In genomic region chr14:30623412-30624131, GRCh38 we compare ENCODE assay signal across 10 cellular contexts. TPM values are rescaled to one million over a fixed set of nuclear protein-coding genes. Genes with fewer than 3 reads are reported as not detected.
DNase-seq lines count a peak whose midpoint lies in the region; ATAC-seq, FAIRE-seq and TF ChIP-seq lines count a peak whose summit lies in the region.
"Had no signal": no experiment of that assay in that cellular context is flagged by ENCODE, and none has a peak within 500 bp of the region (broad histone marks: within the 10 kb centered on the region; RNA-seq: fewer than 3 reads in every experiment).

No MANE protein-coding gene starts in this region.

- H3K27ac Mint-ChIP-seq in naive B cell, result peak overlapping the region in 4 of 6 donors; percentile 33 to 98 (median 98)

- H3K9me3 Mint-ChIP-seq in naive B cell, result no peaks in the 10 kb centered on the region

- DNase-seq in AG10803 (ENCODE audit: low read depth) (no peak), cardiac fibroblast (ENCODE audit: low read depth in 2 of 2) (no peak), naive B cell (no peak), NAMALWA (ENCODE audit: low spot score) (no peak), iPS-NIHi11 (ENCODE audit: low spot score) (no peak), D721Med (ENCODE audit: insufficient read length, low spot score) (no peak)
- no peak for DNase-seq in Jurkat, Clone E6-1 (ENCODE audit: low read depth, low spot score)
- DNase-seq: mucosa of descending colon, NCI-H510A had no signal

- ATAC-seq in naive B cell (ENCODE audit: low read depth in 2 of 2), result no peak
- no peak for ATAC-seq in GM19452 (IDR thresholded peaks at IDR 0.05; ENCODE audit: unreplicated experiment)
- ATAC-seq: mucosa of descending colon had no signal

- H3K27me3 Mint-ChIP-seq in naive B cell, result no peaks in the 10 kb centered on the region

- TF ChIP-seq CTCF in AG10803 (conservative IDR thresholded peaks at IDR 0.05; ENCODE audit: low read length), result no peak
- no peak for TF ChIP-seq CTCF in cardiac fibroblast (IDR thresholded peaks at IDR 0.05; ENCODE audit: low read depth, low read length)
- TF ChIP-seq CTCF in D721Med (IDR thresholded peaks at IDR 0.05; ENCODE audit: insufficient read depth, missing control alignments), result no peak

- H3K36me3 Mint-ChIP-seq in naive B cell, result peaks cover 7 to 10% of the 10 kb centered on the region in 2 donors

- peaks cover 32 to 57% (median 33%) of the 10 kb centered on the region in 3 donors for H3K4me1 Mint-ChIP-seq in naive B cell

- no peak for FAIRE-seq in D721Med (lab: Jason Lieb, UNC)

- peak overlapping the region in 7 of 8 donors; percentile 44 to 98 (median 95) for H3K4me3 Mint-ChIP-seq in naive B cell

- H3K4me3 ChIP-seq in AG10803 (ENCODE audit: low read length) (peak overlapping the region; percentile 93), cardiac fibroblast (replicated peaks in 1 of 2; ENCODE audit: low read depth in 2 of 2, low read length in 2 of 2) (peak overlapping the region; percentile 60 to 73)
- H3K4me3 ChIP-seq in Jurkat, Clone E6-1 (ENCODE audit: low read length), result peak overlapping the region; percentile 91

RNA-seq across cellular contexts. Expression of gene SCFD1, which starts 1.5 kb away (rescaled TPM):
- 57.8 TPM for polyA plus RNA-seq in Jurkat, Clone E6-1 (2012; ENCODE audit: insufficient read depth, insufficient read length)
- polyA plus RNA-seq in naive B cell (ENCODE audit: low read depth in 6 of 6), result 10 to 100 TPM; 55.0 to 78.4 (median 66.6) TPM
